In the genomic region with DNA sequence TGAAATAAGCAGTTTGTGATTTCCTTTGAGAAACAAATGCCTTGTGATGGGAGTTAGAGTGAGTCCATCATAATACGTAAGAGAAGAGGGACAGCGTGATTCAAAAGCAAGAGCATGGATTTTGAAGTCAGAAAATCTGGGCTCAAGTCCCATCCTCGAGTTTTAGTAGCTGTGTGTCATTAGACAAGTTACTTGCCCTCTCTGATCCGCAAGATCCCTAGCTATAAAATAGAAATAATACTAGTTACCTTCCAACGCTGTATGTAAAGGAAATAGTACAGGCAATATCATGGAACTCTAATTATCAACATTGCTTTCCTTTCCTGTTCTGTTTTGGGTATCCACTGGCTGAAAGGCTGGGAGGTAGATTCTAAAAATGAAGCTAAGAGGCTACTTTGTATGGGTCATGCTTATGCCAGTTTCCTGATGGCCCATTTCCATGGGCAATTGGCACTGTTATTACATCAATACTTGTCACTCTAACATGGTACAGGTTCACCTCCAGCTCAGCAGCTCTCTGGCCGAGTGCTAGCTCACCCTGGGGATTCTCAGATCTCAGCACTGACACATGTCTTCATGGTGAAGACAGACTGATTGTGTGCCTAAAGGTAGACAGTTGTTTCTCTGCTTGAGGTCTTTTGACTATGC, we compare ENCODE assay signal across 28 cellular contexts.
"Had no signal": no experiment of that assay in that cellular context is flagged by ENCODE, and none has a peak within 500 bp of the region (broad histone marks: within the 10 kb centered on the region; RNA-seq: fewer than 3 reads in every experiment).

No MANE protein-coding gene starts in this region.

- H3K4me3 ChIP-seq: hepatocyte, left ventricle myocardium inferior, lung, mucosa of descending colon, ovary, prostate gland, skin epidermis, stomach, suprapubic skin, thoracic aorta, tibial artery, upper lobe of right lung had no signal

- H3K9me3 Mint-ChIP-seq: natural killer cell treated with Interleukin-12 subunit alpha and Interleukin-12 subunit beta and Interleukin-15 and Interleukin-18, amount 100 ng/mL, for 72 hours; stimulated activated naive B cell treated with anti-CD40 and anti-IgM and Interleukin-4, amounts not matched to agents 10 μg/mL and 1 μg/mL and 100 μg/mL, for 72 hours had no signal

- H3K27ac Mint-ChIP-seq: naive thymus-derived CD4-positive, alpha-beta T cell; natural killer cell treated with Interleukin-12 subunit alpha and Interleukin-12 subunit beta and Interleukin-15 and Interleukin-18, amount 100 ng/mL, for 72 hours; stimulated activated naive B cell treated with anti-CD40 and anti-IgM and Interleukin-4, amounts not matched to agents 10 μg/mL and 1 μg/mL and 100 μg/mL, for 72 hours had no signal

- H3K27me3 ChIP-seq: hepatocyte, ovary, stomach, suprapubic skin, tibial artery, upper lobe of right lung had no signal

- H3K4me2 ChIP-seq: hepatocyte had no signal

- H3K27ac ChIP-seq: hepatocyte, left ventricle myocardium inferior, prostate gland, stomach, upper lobe of right lung had no signal

- FAIRE-seq: urothelium cell line had no signal

- DNase-seq: islet precursor cell; left ventricle myocardium inferior; midbrain; mucosa of descending colon; naive thymus-derived CD4-positive, alpha-beta T cell; ovary; posterior cingulate gyrus; retina; right cardiac atrium; stimulated activated CD4-positive, alpha-beta T cell treated with anti-CD3 and anti-CD28 coated beads, Interleukin-12 subunit alpha, Interleukin-12 subunit beta, amount 100 ng/mL, for 4 hours; stimulated activated CD4-positive, alpha-beta T cell treated with anti-CD3 and anti-CD28 coated beads, Interleukin-15, amount 100 ng/mL, for 24 hours; stimulated activated CD4-positive, alpha-beta T cell treated with anti-CD3 and anti-CD28 coated beads, Interleukin-2, amount 100 ng/mL, for 24 hours; stimulated activated CD4-positive, alpha-beta T cell treated with anti-CD3 and anti-CD28 coated beads, Interleukin-4, amount 100 ng/mL, for 1 hour; stimulated activated naive B cell treated with anti-CD40 and anti-IgM and Interleukin-4, amounts not matched to agents 10 μg/mL and 1 μg/mL and 100 μg/mL, for 72 hours; stimulated activated naive CD8-positive, alpha-beta T cell treated with anti-CD3 and anti-CD28 coated beads, Interleukin-15, Interleukin-2, amounts not matched to agents 100 U/mL and 50 U/mL, for 24 hours; stomach; tibial artery; trophoblast cell; upper lobe of right lung had no signal

- H3K9me3 ChIP-seq: left ventricle myocardium inferior, mucosa of descending colon, ovary, prostate gland, stomach, suprapubic skin, thoracic aorta, tibial artery, upper lobe of right lung had no signal

- ATAC-seq: mucosa of descending colon; naive thymus-derived CD4-positive, alpha-beta T cell; right cardiac atrium; sciatic nerve; stimulated activated naive B cell treated with anti-CD40 and anti-IgM and Interleukin-4, amounts not matched to agents 10 μg/mL and 1 μg/mL and 100 μg/mL, for 72 hours; stimulated activated naive CD8-positive, alpha-beta T cell treated with anti-CD3 and anti-CD28 coated beads, Interleukin-15, Interleukin-2, amounts not matched to agents 100 U/mL and 50 U/mL, for 24 hours; upper lobe of right lung had no signal

- H3K79me2 ChIP-seq: hepatocyte had no signal

- H3K4me1 Mint-ChIP-seq: stimulated activated naive B cell treated with anti-CD40 and anti-IgM and Interleukin-4, amounts not matched to agents 10 μg/mL and 1 μg/mL and 100 μg/mL, for 72 hours had no signal

- H3K36me3 Mint-ChIP-seq: naive thymus-derived CD4-positive, alpha-beta T cell; natural killer cell treated with Interleukin-12 subunit alpha and Interleukin-12 subunit beta and Interleukin-15 and Interleukin-18, amount 100 ng/mL, for 72 hours; stimulated activated naive B cell treated with anti-CD40 and anti-IgM and Interleukin-4, amounts not matched to agents 10 μg/mL and 1 μg/mL and 100 μg/mL, for 72 hours had no signal

- H2AFZ ChIP-seq: hepatocyte had no signal

- H3K4me3 Mint-ChIP-seq: naive thymus-derived CD4-positive, alpha-beta T cell; natural killer cell treated with Interleukin-12 subunit alpha and Interleukin-12 subunit beta and Interleukin-15 and Interleukin-18, amount 100 ng/mL, for 72 hours; stimulated activated naive B cell treated with anti-CD40 and anti-IgM and Interleukin-4, amounts not matched to agents 10 μg/mL and 1 μg/mL and 100 μg/mL, for 72 hours had no signal

- H3K36me3 ChIP-seq: left ventricle myocardium inferior, ovary, prostate gland, stomach, suprapubic skin, thoracic aorta, tibial artery, upper lobe of right lung had no signal
